11 cellular contexts compared by ENCODE assay signal in genomic region chr2:240251848-240252190, GRCh38.
DNase-seq lines count a peak whose midpoint lies in the region; ATAC-seq and TF ChIP-seq lines count a peak whose summit lies in the region.
"Had no signal": no experiment of that assay in that cellular context is flagged by ENCODE, and none has a peak within 500 bp of the region (broad histone marks: within the 10 kb centered on the region; RNA-seq: fewer than 3 reads in every experiment).

No MANE protein-coding gene starts in this region.

- CTCF ChIA-PET in PC-3 (lab: Charles Lee) (no interaction called here), GM10248 (lab: Yijun Ruan, JAX) (interaction anchor here (1.0 to 1.5 kb wide), 2 partner anchors 19 to 23 kb away, joined by 3 to 6 read pairs; no protein-coding TSS in a partner anchor)

- DNase-seq in PC-3 (no peak), coronary artery (ENCODE audit: low spot score) (no peak), T-helper 1 cell (no peak), NCI-H2107 treated with DMSO at 0.1 percent for 48 hours (lab: John Stamatoyannopoulos, UW; ENCODE audit: unreplicated experiment) (no peak), GM10248 (ENCODE audit: extremely low spot score) (no peak)
- DNase-seq: DND-41, NCI-H2081 treated with DMSO at 0.1 percent for 48 hours had no signal

- H3K9me3 ChIP-seq in PC-3 (ENCODE audit: low read length), result no peaks in the 10 kb centered on the region
- no peaks in the 10 kb centered on the region for H3K9me3 ChIP-seq in mucosa of stomach (ENCODE audit: control insufficient read depth, low read length)
- no peaks in the 10 kb centered on the region for H3K9me3 ChIP-seq in stomach smooth muscle (ENCODE audit: control insufficient read depth in 2 of 2, low read length in 2 of 2)

- peak overlapping the region; percentile 60; the same call in 1 of the 2 replicates for H3K4me3 ChIP-seq in PC-3 (ENCODE audit: low read length)
- peak overlapping the region; percentile 48 for H3K4me3 ChIP-seq in coronary artery
- no peak overlapping the region for H3K4me3 ChIP-seq in mucosa of stomach (ENCODE audit: low read length)
- no peak overlapping the region for H3K4me3 ChIP-seq in stomach smooth muscle (ENCODE audit: low read length in 2 of 2)
- H3K4me3 ChIP-seq: neural progenitor cell had no signal

- no peaks in the 10 kb centered on the region for H3K36me3 ChIP-seq in PC-3 (ENCODE audit: low read depth, low read length)
- H3K36me3 ChIP-seq in mucosa of stomach (ENCODE audit: control insufficient read depth, insufficient read depth, low read length), result no peaks in the 10 kb centered on the region
- no peaks in the 10 kb centered on the region for H3K36me3 ChIP-seq in stomach smooth muscle (ENCODE audit: control insufficient read depth in 2 of 2, insufficient read depth in 2 of 2, low read length in 2 of 2)
- H3K36me3 ChIP-seq: neural progenitor cell had no signal

- H3K4me1 ChIP-seq in PC-3 (ENCODE audit: insufficient read depth, low read length) (peaks cover 24% of the 10 kb centered on the region), mucosa of stomach (ENCODE audit: control insufficient read depth, insufficient read depth, low read length) (peaks cover 22% of the 10 kb centered on the region), stomach smooth muscle (ENCODE audit: control insufficient read depth, insufficient read depth, low read length) (peaks cover 31% of the 10 kb centered on the region)

- H3K27me3 ChIP-seq in PC-3 (ENCODE audit: low read length), result no peaks in the 10 kb centered on the region
- no peaks in the 10 kb centered on the region for H3K27me3 ChIP-seq in mucosa of stomach (ENCODE audit: control insufficient read depth, insufficient read depth, low read length)
- H3K27me3 ChIP-seq in stomach smooth muscle (ENCODE audit: control insufficient read depth in 1 of 2, insufficient read depth in 2 of 2, low read length in 2 of 2), result no peaks in the 10 kb centered on the region
- H3K27me3 ChIP-seq: neural progenitor cell had no signal

- H3K9me2 ChIP-seq in PC-3 (replicated peaks; ENCODE audit: low read length), result no peaks in the 10 kb centered on the region

- intact Hi-C loops in PC-3 (cut with micrococcal nuclease), result no loop called here

- no peaks in the 10 kb centered on the region for H4K20me1 ChIP-seq in PC-3 (ENCODE audit: low read length)

- peak overlapping the region; percentile 83 for H3K4me2 ChIP-seq in PC-3 (ENCODE audit: low read length)
- H3K4me2 ChIP-seq: neural progenitor cell had no signal

- ATAC-seq in PC-3, result no peak
- no peak for ATAC-seq in GM19397 (IDR thresholded peaks at IDR 0.05; ENCODE audit: unreplicated experiment)

- no peak overlapping the region for H2AFZ ChIP-seq in PC-3 (ENCODE audit: low read length)
- H2AFZ ChIP-seq: neural progenitor cell had no signal

- BruUV-seq in PC-3 (replicated peaks; lab: Mats Ljungman, UMichigan), result no TSS peak

- POLR2A ChIA-PET in PC-3 (lab: Charles Lee; ENCODE audit: unreplicated experiment), result no interaction called here
- POLR2A ChIA-PET in GM10248 (lab: Yijun Ruan, JAX), result no interaction called here

- H3K9ac ChIP-seq in PC-3 (ENCODE audit: low read length) (peak overlapping the region; percentile 41; the same call in 1 of the 2 replicates), mucosa of stomach (ENCODE audit: low read length) (peak overlapping the region; percentile 44), stomach smooth muscle (ENCODE audit: low read length in 2 of 2) (no peak overlapping the region)
- H3K9ac ChIP-seq: neural progenitor cell had no signal

- TF ChIP-seq CTCF in PC-3 (conservative IDR thresholded peaks at IDR 0.05; ENCODE audit: low read depth, low read length), result no peak
- no peak for TF ChIP-seq CTCF in coronary artery (IDR thresholded peaks at IDR 0.05)
- no peak for TF ChIP-seq CTCF in GM10248 (IDR thresholded peaks at IDR 0.05; ENCODE audit: control extremely low read depth, extremely low read depth, low read depth, missing control alignments)

- H3K27ac ChIP-seq in PC-3 (ENCODE audit: low read length), result 0 out of 2 replicates have a peak overlapping the region, but pooled peaks have one; percentile 35
- H3K27ac ChIP-seq in coronary artery, result peak overlapping the region; percentile 84 to 93
- peak overlapping the region; percentile 75 for H3K27ac ChIP-seq in stomach smooth muscle (ENCODE audit: low read length)
- H3K27ac ChIP-seq: neural progenitor cell had no signal

- H3F3A ChIP-seq in PC-3 (ENCODE audit: low read length, unreplicated experiment), result no peaks in the 10 kb centered on the region

- H3K79me2 ChIP-seq in PC-3 (ENCODE audit: low read length), result no peaks in the 10 kb centered on the region

Comparison
In these comparisons a context has a peak if more than half of its experiments do, and no peak if none do; other contexts are left out.
1. H3K27ac ChIP-seq: peak in every context shown above with its lines; median percentile 88 in coronary artery; 75 in stomach smooth muscle; 35 in PC-3.
2. H3K4me3 ChIP-seq: peak in PC-3 (single experiment) and coronary artery (single experiment); none in mucosa of stomach (single experiment) and stomach smooth muscle (0 of 2).
3. H3K9ac ChIP-seq: peak in PC-3 (single experiment) and mucosa of stomach (single experiment); none in stomach smooth muscle (0 of 2).